ENCODE assay signal across 1 cellular context in the genomic region with DNA sequence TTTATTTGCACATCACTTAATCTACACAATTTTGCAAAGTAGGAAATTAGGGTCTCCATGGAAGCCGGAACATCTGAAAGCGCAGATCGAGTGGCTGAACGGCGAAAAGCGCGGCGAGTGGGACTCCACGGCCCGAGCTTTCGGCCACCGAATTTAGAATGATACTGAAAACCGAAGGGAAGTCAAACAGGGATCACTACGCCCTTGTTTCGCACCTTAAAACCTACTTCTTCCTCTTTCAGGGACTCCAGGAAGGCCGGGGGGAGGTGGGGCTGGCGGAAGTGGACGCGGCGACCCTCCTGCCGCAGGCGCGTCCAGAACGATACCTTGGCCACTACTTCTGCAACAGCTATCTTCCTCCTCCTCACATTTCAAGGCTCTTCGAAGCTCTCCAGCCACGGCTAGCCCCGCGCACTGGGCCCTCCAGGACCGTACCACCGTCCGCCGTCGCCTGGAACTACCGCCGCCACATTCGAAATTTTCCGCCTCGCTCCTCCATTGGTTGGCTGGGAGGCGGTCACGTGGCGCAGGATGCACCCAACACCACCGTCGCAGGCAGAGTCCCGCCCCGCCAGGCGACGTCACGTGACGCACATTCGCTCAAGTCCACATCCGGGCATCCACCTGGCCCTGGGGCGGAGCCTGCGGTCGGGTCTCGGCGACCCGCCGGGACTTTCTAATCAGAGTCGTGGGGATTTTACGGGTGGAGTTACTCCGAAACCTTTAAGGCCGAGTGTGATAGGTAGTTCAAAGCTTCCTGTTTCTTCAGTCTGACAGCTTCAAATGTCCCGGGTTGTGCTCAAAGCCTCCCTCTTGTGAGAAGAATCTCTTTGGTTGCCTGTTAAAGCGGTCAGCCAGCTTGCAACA.
TF ChIP-seq lines count a peak whose summit lies in the region.

Gene SGO1, minus strand, starts transcription at position 474 of the 867 bp plus-strand sequence. CDS start 2,179 bp downstream, outside the sequence.

TF ChIP-seq in WTC11, 78 proteins besides CTCF, POLR2A, EP300 and RAD21 (continued from another document):
- TF ChIP-seq, protein P1, sequence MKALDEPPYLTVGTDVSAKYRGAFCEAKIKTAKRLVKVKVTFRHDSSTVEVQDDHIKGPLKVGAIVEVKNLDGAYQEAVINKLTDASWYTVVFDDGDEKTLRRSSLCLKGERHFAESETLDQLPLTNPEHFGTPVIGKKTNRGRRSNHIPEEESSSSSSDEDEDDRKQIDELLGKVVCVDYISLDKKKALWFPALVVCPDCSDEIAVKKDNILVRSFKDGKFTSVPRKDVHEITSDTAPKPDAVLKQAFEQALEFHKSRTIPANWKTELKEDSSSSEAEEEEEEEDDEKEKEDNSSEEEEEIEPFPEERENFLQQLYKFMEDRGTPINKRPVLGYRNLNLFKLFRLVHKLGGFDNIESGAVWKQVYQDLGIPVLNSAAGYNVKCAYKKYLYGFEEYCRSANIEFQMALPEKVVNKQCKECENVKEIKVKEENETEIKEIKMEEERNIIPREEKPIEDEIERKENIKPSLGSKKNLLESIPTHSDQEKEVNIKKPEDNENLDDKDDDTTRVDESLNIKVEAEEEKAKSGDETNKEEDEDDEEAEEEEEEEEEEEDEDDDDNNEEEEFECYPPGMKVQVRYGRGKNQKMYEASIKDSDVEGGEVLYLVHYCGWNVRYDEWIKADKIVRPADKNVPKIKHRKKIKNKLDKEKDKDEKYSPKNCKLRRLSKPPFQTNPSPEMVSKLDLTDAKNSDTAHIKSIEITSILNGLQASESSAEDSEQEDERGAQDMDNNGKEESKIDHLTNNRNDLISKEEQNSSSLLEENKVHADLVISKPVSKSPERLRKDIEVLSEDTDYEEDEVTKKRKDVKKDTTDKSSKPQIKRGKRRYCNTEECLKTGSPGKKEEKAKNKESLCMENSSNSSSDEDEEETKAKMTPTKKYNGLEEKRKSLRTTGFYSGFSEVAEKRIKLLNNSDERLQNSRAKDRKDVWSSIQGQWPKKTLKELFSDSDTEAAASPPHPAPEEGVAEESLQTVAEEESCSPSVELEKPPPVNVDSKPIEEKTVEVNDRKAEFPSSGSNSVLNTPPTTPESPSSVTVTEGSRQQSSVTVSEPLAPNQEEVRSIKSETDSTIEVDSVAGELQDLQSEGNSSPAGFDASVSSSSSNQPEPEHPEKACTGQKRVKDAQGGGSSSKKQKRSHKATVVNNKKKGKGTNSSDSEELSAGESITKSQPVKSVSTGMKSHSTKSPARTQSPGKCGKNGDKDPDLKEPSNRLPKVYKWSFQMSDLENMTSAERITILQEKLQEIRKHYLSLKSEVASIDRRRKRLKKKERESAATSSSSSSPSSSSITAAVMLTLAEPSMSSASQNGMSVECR (CRISPR knock-in tag; IDR thresholded peaks at IDR 0.05; ENCODE audit: borderline replicate concordance): peak; percentile 74; the same call in 1 of the 2 replicates
- TF ChIP-seq IRF2 (CRISPR knock-in tag; IDR thresholded peaks at IDR 0.05; ENCODE audit: borderline replicate concordance, low read depth): no peak
- TF ChIP-seq TP53 (CRISPR knock-in tag; IDR thresholded peaks at IDR 0.05): no peak
- TF ChIP-seq NR1H2 (CRISPR knock-in tag; IDR thresholded peaks at IDR 0.05): no peak
- TF ChIP-seq, protein P2, sequence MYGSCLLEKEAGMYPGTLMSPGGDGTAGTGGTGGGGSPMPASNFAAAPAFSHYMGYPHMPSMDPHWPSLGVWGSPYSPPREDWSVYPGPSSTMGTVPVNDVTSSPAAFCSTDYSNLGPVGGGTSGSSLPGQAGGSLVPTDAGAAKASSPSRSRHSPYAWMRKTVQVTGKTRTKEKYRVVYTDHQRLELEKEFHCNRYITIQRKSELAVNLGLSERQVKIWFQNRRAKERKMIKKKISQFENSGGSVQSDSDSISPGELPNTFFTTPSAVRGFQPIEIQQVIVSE (CRISPR knock-in tag; IDR thresholded peaks at IDR 0.05; ENCODE audit: borderline replicate concordance): no peak
- no peak for TF ChIP-seq ZSCAN18 (CRISPR knock-in tag; IDR thresholded peaks at IDR 0.05)
- TF ChIP-seq RORB (CRISPR knock-in tag; IDR thresholded peaks at IDR 0.05): no peak
- TF ChIP-seq HMGA2 (CRISPR knock-in tag; IDR thresholded peaks at IDR 0.05): no peak
- TF ChIP-seq GABPB1 (CRISPR knock-in tag; IDR thresholded peaks at IDR 0.05): peak; percentile 74
- TF ChIP-seq NFATC4 (CRISPR knock-in tag; IDR thresholded peaks at IDR 0.05): no peak
- TF ChIP-seq MAX (CRISPR knock-in tag; IDR thresholded peaks at IDR 0.05): peak; percentile 92
- TF ChIP-seq ZNF121 (CRISPR knock-in tag; IDR thresholded peaks at IDR 0.05): no peak
- TF ChIP-seq FOXJ3 (CRISPR knock-in tag; IDR thresholded peaks at IDR 0.05; ENCODE audit: borderline replicate concordance): no peak
- no peak for TF ChIP-seq TEAD4 (CRISPR knock-in tag; IDR thresholded peaks at IDR 0.05)
- TF ChIP-seq, protein P3, sequence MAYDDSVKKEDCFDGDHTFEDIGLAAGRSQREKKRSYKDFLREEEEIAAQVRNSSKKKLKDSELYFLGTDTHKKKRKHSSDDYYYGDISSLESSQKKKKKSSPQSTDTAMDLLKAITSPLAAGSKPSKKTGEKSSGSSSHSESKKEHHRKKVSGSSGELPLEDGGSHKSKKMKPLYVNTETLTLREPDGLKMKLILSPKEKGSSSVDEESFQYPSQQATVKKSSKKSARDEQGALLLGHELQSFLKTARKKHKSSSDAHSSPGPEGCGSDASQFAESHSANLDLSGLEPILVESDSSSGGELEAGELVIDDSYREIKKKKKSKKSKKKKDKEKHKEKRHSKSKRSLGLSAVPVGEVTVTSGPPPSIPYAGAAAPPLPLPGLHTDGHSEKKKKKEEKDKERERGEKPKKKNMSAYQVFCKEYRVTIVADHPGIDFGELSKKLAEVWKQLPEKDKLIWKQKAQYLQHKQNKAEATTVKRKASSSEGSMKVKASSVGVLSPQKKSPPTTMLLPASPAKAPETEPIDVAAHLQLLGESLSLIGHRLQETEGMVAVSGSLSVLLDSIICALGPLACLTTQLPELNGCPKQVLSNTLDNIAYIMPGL (CRISPR knock-in tag; IDR thresholded peaks at IDR 0.05): peak; percentile 75; the same call in 1 of the 2 replicates
- TF ChIP-seq KAT7 (CRISPR knock-in tag; IDR thresholded peaks at IDR 0.05; ENCODE audit: borderline replicate concordance): no peak
- TF ChIP-seq MYBL2 (CRISPR knock-in tag; IDR thresholded peaks at IDR 0.05): peak; percentile 96
- no peak for TF ChIP-seq ZNF219 (CRISPR knock-in tag; IDR thresholded peaks at IDR 0.05; ENCODE audit: borderline replicate concordance)
- peak; percentile 88 for TF ChIP-seq FOXK1 (CRISPR knock-in tag; IDR thresholded peaks at IDR 0.05)
- TF ChIP-seq, protein P4, sequence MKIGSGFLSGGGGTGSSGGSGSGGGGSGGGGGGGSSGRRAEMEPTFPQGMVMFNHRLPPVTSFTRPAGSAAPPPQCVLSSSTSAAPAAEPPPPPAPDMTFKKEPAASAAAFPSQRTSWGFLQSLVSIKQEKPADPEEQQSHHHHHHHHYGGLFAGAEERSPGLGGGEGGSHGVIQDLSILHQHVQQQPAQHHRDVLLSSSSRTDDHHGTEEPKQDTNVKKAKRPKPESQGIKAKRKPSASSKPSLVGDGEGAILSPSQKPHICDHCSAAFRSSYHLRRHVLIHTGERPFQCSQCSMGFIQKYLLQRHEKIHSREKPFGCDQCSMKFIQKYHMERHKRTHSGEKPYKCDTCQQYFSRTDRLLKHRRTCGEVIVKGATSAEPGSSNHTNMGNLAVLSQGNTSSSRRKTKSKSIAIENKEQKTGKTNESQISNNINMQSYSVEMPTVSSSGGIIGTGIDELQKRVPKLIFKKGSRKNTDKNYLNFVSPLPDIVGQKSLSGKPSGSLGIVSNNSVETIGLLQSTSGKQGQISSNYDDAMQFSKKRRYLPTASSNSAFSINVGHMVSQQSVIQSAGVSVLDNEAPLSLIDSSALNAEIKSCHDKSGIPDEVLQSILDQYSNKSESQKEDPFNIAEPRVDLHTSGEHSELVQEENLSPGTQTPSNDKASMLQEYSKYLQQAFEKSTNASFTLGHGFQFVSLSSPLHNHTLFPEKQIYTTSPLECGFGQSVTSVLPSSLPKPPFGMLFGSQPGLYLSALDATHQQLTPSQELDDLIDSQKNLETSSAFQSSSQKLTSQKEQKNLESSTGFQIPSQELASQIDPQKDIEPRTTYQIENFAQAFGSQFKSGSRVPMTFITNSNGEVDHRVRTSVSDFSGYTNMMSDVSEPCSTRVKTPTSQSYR (CRISPR knock-in tag; IDR thresholded peaks at IDR 0.05): no peak
- TF ChIP-seq, protein P5, sequence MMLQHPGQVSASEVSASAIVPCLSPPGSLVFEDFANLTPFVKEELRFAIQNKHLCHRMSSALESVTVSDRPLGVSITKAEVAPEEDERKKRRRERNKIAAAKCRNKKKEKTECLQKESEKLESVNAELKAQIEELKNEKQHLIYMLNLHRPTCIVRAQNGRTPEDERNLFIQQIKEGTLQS (CRISPR knock-in tag; conservative IDR thresholded peaks at IDR 0.05): no peak
- TF ChIP-seq, protein P6, sequence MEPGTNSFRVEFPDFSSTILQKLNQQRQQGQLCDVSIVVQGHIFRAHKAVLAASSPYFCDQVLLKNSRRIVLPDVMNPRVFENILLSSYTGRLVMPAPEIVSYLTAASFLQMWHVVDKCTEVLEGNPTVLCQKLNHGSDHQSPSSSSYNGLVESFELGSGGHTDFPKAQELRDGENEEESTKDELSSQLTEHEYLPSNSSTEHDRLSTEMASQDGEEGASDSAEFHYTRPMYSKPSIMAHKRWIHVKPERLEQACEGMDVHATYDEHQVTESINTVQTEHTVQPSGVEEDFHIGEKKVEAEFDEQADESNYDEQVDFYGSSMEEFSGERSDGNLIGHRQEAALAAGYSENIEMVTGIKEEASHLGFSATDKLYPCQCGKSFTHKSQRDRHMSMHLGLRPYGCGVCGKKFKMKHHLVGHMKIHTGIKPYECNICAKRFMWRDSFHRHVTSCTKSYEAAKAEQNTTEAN (CRISPR knock-in tag; IDR thresholded peaks at IDR 0.05): 0 out of 2 replicates have a peak, but pooled peaks have one; percentile 39
- TF ChIP-seq ZNF423 (CRISPR knock-in tag; IDR thresholded peaks at IDR 0.05): no peak
- TF ChIP-seq ZNF317 (CRISPR knock-in tag; IDR thresholded peaks at IDR 0.05; ENCODE audit: borderline replicate concordance, low read depth): no peak
- peak; percentile 77; the same call in 1 of the 2 replicates for TF ChIP-seq CREM (CRISPR knock-in tag; IDR thresholded peaks at IDR 0.05)
- peak; percentile 100 for TF ChIP-seq USF1 (CRISPR knock-in tag; IDR thresholded peaks at IDR 0.05)
